ENCODE assay signal across 11 cellular contexts in genomic region chr1:39238476-39238875, GRCh38. TPM values are rescaled to one million over a fixed set of nuclear protein-coding genes. Genes with fewer than 3 reads are reported as not detected.
DNase-seq lines count a peak whose midpoint lies in the region; ATAC-seq and TF ChIP-seq lines count a peak whose summit lies in the region.
"Had no signal": no experiment of that assay in that cellular context is flagged by ENCODE, and none has a peak within 500 bp of the region (broad histone marks: within the 10 kb centered on the region; RNA-seq: fewer than 3 reads in every experiment).

No MANE protein-coding gene starts in this region.

- H3K27ac Mint-ChIP-seq in activated CD8-positive, alpha-beta memory T cell treated with anti-CD3 and anti-CD28 coated beads, Interleukin-2, amount 10 ng/mL, durations not matched to agents 7 days and 5 days, result peak overlapping the region; percentile 5

- H3K9me3 Mint-ChIP-seq in activated CD8-positive, alpha-beta memory T cell treated with anti-CD3 and anti-CD28 coated beads, Interleukin-2, amount 10 ng/mL, durations not matched to agents 7 days and 5 days (ENCODE audit: low read depth), result no peaks in the 10 kb centered on the region

- ATAC-seq in activated CD8-positive, alpha-beta memory T cell treated with anti-CD3 and anti-CD28 coated beads, Interleukin-2, amount 10 ng/mL, durations not matched to agents 7 days and 5 days, result no peak
- ATAC-seq in GM21717 (IDR thresholded peaks at IDR 0.05; ENCODE audit: unreplicated experiment) (no peak), HG02870 (IDR thresholded peaks at IDR 0.05; ENCODE audit: unreplicated experiment) (no peak)
- ATAC-seq: left colon had no signal

- peaks cover 14% of the 10 kb centered on the region for H3K36me3 ChIP-seq in brain microvascular endothelial cell (replicated peaks)

- TF ChIP-seq CTCF in brain microvascular endothelial cell (IDR thresholded peaks at IDR 0.05; ENCODE audit: low read depth, low read length, missing control alignments), result no peak

- H3K4me3 ChIP-seq in brain microvascular endothelial cell (ENCODE audit: low read depth, low read length), result no peak overlapping the region

- in situ Hi-C loops in brain microvascular endothelial cell (cut with HindIII; ENCODE audit: low pct_ligation_motif_present, low sequenced_read_pairs), result no loop called here

- no peak for DNase-seq in activated CD8-positive, alpha-beta memory T cell treated with anti-CD3 and anti-CD28 coated beads, Interleukin-2, amount 10 ng/mL, durations not matched to agents 7 days and 5 days
- DNase-seq in activated CD8-positive, alpha-beta memory T cell treated with anti-CD3 and anti-CD28 coated beads for 24 hours, result no peak
- DNase-seq in brain microvascular endothelial cell (peak; percentile 76), hepatic stellate cell (ENCODE audit: low spot score) (peak; percentile 45), substantia nigra (lab: John Stamatoyannopoulos, UW) (peak in 42 of 49 donors; percentile 5 to 79 (median 45)), NCI-H1105 treated with DMSO at 0.1 percent for 48 hours (lab: John Stamatoyannopoulos, UW) (no peak)
- DNase-seq: left colon, NCI-H146 had no signal

- no peak overlapping the region for H3K27ac ChIP-seq in brain microvascular endothelial cell
- H3K27ac ChIP-seq in substantia nigra (ENCODE audit: low read depth, low read length, poor library complexity, severe bottlenecking), result peak overlapping the region; percentile 82
- H3K27ac ChIP-seq: C4-2B had no signal

- H3K27me3 ChIP-seq in brain microvascular endothelial cell (replicated peaks), result no peaks in the 10 kb centered on the region

- H3K36me3 Mint-ChIP-seq in activated CD8-positive, alpha-beta memory T cell treated with anti-CD3 and anti-CD28 coated beads, Interleukin-2, amount 10 ng/mL, durations not matched to agents 7 days and 5 days, result peaks cover 36% of the 10 kb centered on the region

- no peak overlapping the region for H3K4me3 Mint-ChIP-seq in activated CD8-positive, alpha-beta memory T cell treated with anti-CD3 and anti-CD28 coated beads, Interleukin-2, amount 10 ng/mL, durations not matched to agents 7 days and 5 days

- H3K27me3 Mint-ChIP-seq in activated CD8-positive, alpha-beta memory T cell treated with anti-CD3 and anti-CD28 coated beads, Interleukin-2, amount 10 ng/mL, durations not matched to agents 7 days and 5 days, result no peaks in the 10 kb centered on the region

- CTCF ChIA-PET in activated CD8-positive, alpha-beta memory T cell treated with anti-CD3 and anti-CD28 coated beads, Interleukin-2, amount 10 ng/mL, durations not matched to agents 7 days and 5 days (lab: Charles Lee), result interaction anchor here (0.9 to 3.2 kb wide), 4 partner anchors 20 to 46 kb away, joined by 3 to 21 read pairs (median 6); no protein-coding TSS in a partner anchor

- H3K4me1 Mint-ChIP-seq in activated CD8-positive, alpha-beta memory T cell treated with anti-CD3 and anti-CD28 coated beads, Interleukin-2, amount 10 ng/mL, durations not matched to agents 7 days and 5 days, result peaks cover 29% of the 10 kb centered on the region

RNA-seq across cellular contexts. Expression of gene MACF1, which starts 34.0 kb away (rescaled TPM):
- 100 to 1,000 TPM; 319 to 488 TPM for total RNA-seq in activated CD8-positive, alpha-beta memory T cell treated with anti-CD3 and anti-CD28 coated beads, Interleukin-2, amount 10 ng/mL, durations not matched to agents 7 days and 5 days

Comparison
In these comparisons a context has a peak if more than half of its experiments do, and no peak if none do; other contexts are left out.
1. DNase-seq: peak in brain microvascular endothelial cell (single experiment), hepatic stellate cell (single experiment) and substantia nigra (42 of 49); none in activated CD8-positive, alpha-beta memory T cell treated with anti-CD3 and anti-CD28 coated beads, Interleukin-2, amount 10 ng/mL, durations not matched to agents 7 days and 5 days (single experiment), activated CD8-positive, alpha-beta memory T cell treated with anti-CD3 and anti-CD28 coated beads for 24 hours (single experiment) and NCI-H1105 treated with DMSO at 0.1 percent for 48 hours (single experiment).